ENCODE assay signal across 21 cellular contexts in genomic region chr3:170096342-170096741, GRCh38. TPM values are rescaled to one million over a fixed set of nuclear protein-coding genes. Genes with fewer than 3 reads are reported as not detected.
A peak's percentile ranks its signal among the peaks of the same experiment; 100 is the strongest.
DNase-seq lines count a peak whose midpoint lies in the region; ATAC-seq, FAIRE-seq and TF ChIP-seq lines count a peak whose summit lies in the region.
"Had no signal": no experiment of that assay in that cellular context is flagged by ENCODE, and none has a peak within 500 bp of the region (broad histone marks: within the 10 kb centered on the region; RNA-seq: fewer than 3 reads in every experiment).

No MANE protein-coding gene starts in this region.

- no peak for DNase-seq in GM12891 (ENCODE audit: insufficient read length, low spot score)
- no peak for DNase-seq in epithelial cell of prostate (ENCODE audit: low read depth, low spot score)
- DNase-seq in stimulated activated naive CD4-positive, alpha-beta T cell (lab: John Stamatoyannopoulos, UW): no peak
- DNase-seq: CD4-positive, CD25-positive, alpha-beta regulatory T cell; H9; NCI-H1048; NCI-H1417; NCI-H1694 treated with DMSO at 0.1 percent for 48 hours; NCI-H2081; NCI-H2227 treated with DMSO at 0.1 percent for 48 hours; NCI-H526 treated with DMSO at 0.1 percent for 48 hours; SHP77 had no signal

- TF ChIP-seq POLR2A in GM12891 (IDR thresholded peaks at IDR 0.05; ENCODE audit: low read depth, low read length): no peak

- H3K27ac ChIP-seq in epithelial cell of prostate: peak overlapping the region; percentile 15
- H3K27ac ChIP-seq: BLaER1, KMS-11, RWPE1 had no signal

- peak; percentile 82 for FAIRE-seq in GM12891 (lab: Jason Lieb, UNC)

- peak; percentile 41 for ATAC-seq in GM18502 (IDR thresholded peaks at IDR 0.05; ENCODE audit: poor library complexity, unreplicated experiment)
- ATAC-seq in GM21723 (IDR thresholded peaks at IDR 0.05; ENCODE audit: unreplicated experiment): peak; percentile 58
- ATAC-seq in HG02678 (IDR thresholded peaks at IDR 0.05; ENCODE audit: unreplicated experiment): no peak
- ATAC-seq in GM21381 (IDR thresholded peaks at IDR 0.05; ENCODE audit: unreplicated experiment): no peak
- ATAC-seq: GM23338, Panc1 had no signal

TF ChIP-seq in GM12891, 5 proteins besides CTCF, POLR2A, EP300 and RAD21:
- TF ChIP-seq POU2F2 (IDR thresholded peaks at IDR 0.05; ENCODE audit: low read depth, low read length) (no peak), POLR2AphosphoS5 (IDR thresholded peaks at IDR 0.05; ENCODE audit: low read depth, low read length) (no peak), TAF1 (IDR thresholded peaks at IDR 0.05; ENCODE audit: low read depth, low read length) (no peak), PAX5 (IDR thresholded peaks at IDR 0.05; ENCODE audit: insufficient read depth, low read length, severe bottlenecking) (no peak), SPI1 (IDR thresholded peaks at IDR 0.05; ENCODE audit: low read depth, low read length) (no peak)

RNA-seq across cellular contexts. Expression of gene GPR160, which starts 58.5 kb away (rescaled TPM):
- 41.2 TPM for polyA plus RNA-seq in GM12891 (2012; ENCODE audit: low read depth, missing spikeins)

Comparison
In these comparisons a context has a peak if more than half of its experiments do, and no peak if none do; other contexts are left out.
1. ATAC-seq: peak in GM18502 (single experiment) and GM21723 (single experiment); none in HG02678 (single experiment) and GM21381 (single experiment).